9 cellular contexts compared by ENCODE assay signal in the genomic region with DNA sequence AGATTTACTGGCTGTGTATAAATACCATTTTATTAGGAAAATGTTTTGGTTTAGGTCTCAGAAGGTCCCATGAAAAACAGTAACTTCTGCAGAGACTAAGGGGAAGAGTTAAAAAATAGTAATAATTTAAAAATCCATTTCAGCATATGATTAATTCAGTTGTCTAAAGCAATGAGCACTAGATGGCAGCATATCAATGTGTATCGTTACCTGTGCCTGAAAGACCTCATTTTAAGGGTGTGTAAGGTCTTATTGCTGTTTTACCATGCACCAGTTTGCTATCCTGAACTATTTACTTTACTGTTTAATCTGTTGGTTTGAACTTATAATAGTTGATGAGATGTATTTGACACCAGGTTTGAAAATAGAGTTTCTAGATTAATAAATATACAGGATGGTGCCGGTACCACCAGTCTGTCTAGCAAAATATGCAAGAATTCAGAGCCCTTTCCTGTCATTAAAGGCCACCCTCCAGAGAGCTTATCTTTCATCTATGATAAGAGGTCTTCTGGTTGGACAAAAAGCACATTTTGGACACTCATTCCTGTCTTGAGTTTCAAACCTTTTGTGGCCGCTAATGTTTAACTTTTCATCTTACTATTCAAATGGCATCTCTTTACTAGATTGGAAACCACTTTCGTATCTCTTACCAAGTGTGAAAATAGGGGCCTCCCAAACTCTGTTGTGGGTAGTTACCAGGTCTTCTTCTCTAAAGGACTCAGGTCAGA. TPM values are rescaled to one million over a fixed set of nuclear protein-coding genes. Genes with fewer than 3 reads are reported as not detected.
DNase-seq lines count a peak whose midpoint lies in the region; ATAC-seq and TF ChIP-seq lines count a peak whose summit lies in the region.
"Had no signal": no experiment of that assay in that cellular context is flagged by ENCODE, and none has a peak within 500 bp of the region (broad histone marks: within the 10 kb centered on the region; RNA-seq: fewer than 3 reads in every experiment).

No MANE protein-coding gene starts in this region.

- H3K18ac ChIP-seq in mesendoderm (ENCODE audit: low read length) = no peak overlapping the region

- H3K23ac ChIP-seq in mesendoderm (ENCODE audit: low read length) = no peak overlapping the region

- H3K4me1 ChIP-seq in OCI-LY3 (ENCODE audit: low read length) (peaks cover 5% of the 10 kb centered on the region), mesendoderm (ENCODE audit: control insufficient read depth, low read depth, low read length) (peaks cover 5% of the 10 kb centered on the region)

- no peaks in the 10 kb centered on the region for H3K79me1 ChIP-seq in mesendoderm (ENCODE audit: low read length)

- no peaks in the 10 kb centered on the region for H3K79me2 ChIP-seq in OCI-LY3 (ENCODE audit: low read length)
- H3K79me2 ChIP-seq in mesendoderm (ENCODE audit: control insufficient read depth, insufficient read depth, low read length) = no peaks in the 10 kb centered on the region

- no peaks in the 10 kb centered on the region for H3K27me3 ChIP-seq in OCI-LY3 (ENCODE audit: low read depth, low read length)
- H3K27me3 ChIP-seq in mesendoderm (ENCODE audit: insufficient read depth, low read length, poor library complexity) = no peaks in the 10 kb centered on the region

- H3K27ac Mint-ChIP-seq in activated CD4-positive, alpha-beta memory T cell treated with anti-CD3 and anti-CD28 coated beads, Interleukin-2, amount 10 ng/mL, durations not matched to agents 7 days and 5 days = peak overlapping the region; percentile 12
- no peak overlapping the region for H3K27ac Mint-ChIP-seq in activated CD4-positive, alpha-beta memory T cell treated with anti-CD3 and anti-CD28 coated beads for 36 hours

- TF ChIP-seq CTCF in OCI-LY3 (IDR thresholded peaks at IDR 0.05; ENCODE audit: low read depth, low read length) (peak; percentile 68), choroid plexus epithelial cell (conservative IDR thresholded peaks at IDR 0.05; ENCODE audit: low read depth, low read length) (peak; percentile 68)

- H3K9ac ChIP-seq in OCI-LY3 (ENCODE audit: low read length) = 0 out of 2 replicates have a peak overlapping the region, but pooled peaks have one; percentile 4
- no peak overlapping the region for H3K9ac ChIP-seq in mesendoderm (ENCODE audit: low read length)

- no peak overlapping the region for H2AK5ac ChIP-seq in mesendoderm (ENCODE audit: low read length)

- peaks cover 7% of the 10 kb centered on the region for H3K4me1 Mint-ChIP-seq in activated CD4-positive, alpha-beta memory T cell treated with anti-CD3 and anti-CD28 coated beads, Interleukin-2, amount 10 ng/mL, durations not matched to agents 7 days and 5 days
- H3K4me1 Mint-ChIP-seq in activated CD4-positive, alpha-beta memory T cell treated with anti-CD3 and anti-CD28 coated beads for 36 hours (ENCODE audit: low read depth) = peaks cover 6% of the 10 kb centered on the region

- H3K36me3 ChIP-seq in OCI-LY3 (replicated peaks; ENCODE audit: low read depth, low read length) = no peaks in the 10 kb centered on the region
- no peaks in the 10 kb centered on the region for H3K36me3 ChIP-seq in mesendoderm (ENCODE audit: control insufficient read depth, insufficient read depth, low read length)

- H4K20me1 ChIP-seq in OCI-LY3 (ENCODE audit: insufficient read depth, low read length) = no peaks in the 10 kb centered on the region

- H2BK120ac ChIP-seq in mesendoderm (ENCODE audit: low read depth, low read length) = no peak overlapping the region

- intact Hi-C loops in activated CD4-positive, alpha-beta memory T cell treated with anti-CD3 and anti-CD28 coated beads for 36 hours (cut with micrococcal nuclease) = loop anchor here (1.0 to 2.0 kb wide), 4 partner anchors 31 to 810 kb away; no protein-coding TSS in a partner anchor

- no peaks in the 10 kb centered on the region for H3K36me3 Mint-ChIP-seq in activated CD4-positive, alpha-beta memory T cell treated with anti-CD3 and anti-CD28 coated beads, Interleukin-2, amount 10 ng/mL, durations not matched to agents 7 days and 5 days (ENCODE audit: low read depth)
- no peaks in the 10 kb centered on the region for H3K36me3 Mint-ChIP-seq in activated CD4-positive, alpha-beta memory T cell treated with anti-CD3 and anti-CD28 coated beads for 36 hours

- peaks cover 1% of the 10 kb centered on the region for H3K27me3 Mint-ChIP-seq in activated CD4-positive, alpha-beta memory T cell treated with anti-CD3 and anti-CD28 coated beads, Interleukin-2, amount 10 ng/mL, durations not matched to agents 7 days and 5 days
- peaks cover under 1% of the 10 kb centered on the region for H3K27me3 Mint-ChIP-seq in activated CD4-positive, alpha-beta memory T cell treated with anti-CD3 and anti-CD28 coated beads for 36 hours

- ATAC-seq in GM21515 (IDR thresholded peaks at IDR 0.05; ENCODE audit: unreplicated experiment) = peak; percentile 75
- peak; percentile 70 for ATAC-seq in HG03575 (IDR thresholded peaks at IDR 0.05; ENCODE audit: extremely low read depth, insufficient number of reproducible peaks, low FRiP score, unreplicated experiment)

- no peak overlapping the region for H2AFZ ChIP-seq in OCI-LY3 (ENCODE audit: low read depth, low read length)

- H3K4me3 Mint-ChIP-seq in activated CD4-positive, alpha-beta memory T cell treated with anti-CD3 and anti-CD28 coated beads, Interleukin-2, amount 10 ng/mL, durations not matched to agents 7 days and 5 days = no peak overlapping the region
- H3K4me3 Mint-ChIP-seq in activated CD4-positive, alpha-beta memory T cell treated with anti-CD3 and anti-CD28 coated beads for 36 hours = no peak overlapping the region

- H3K4me3 ChIP-seq in OCI-LY3 (ENCODE audit: low read length) = peak overlapping the region; percentile 27
- no peak overlapping the region for H3K4me3 ChIP-seq in choroid plexus epithelial cell (ENCODE audit: low read depth, low read length)
- no peak overlapping the region for H3K4me3 ChIP-seq in mesendoderm (ENCODE audit: low read length)

- CTCF ChIA-PET in activated CD4-positive, alpha-beta memory T cell treated with anti-CD3 and anti-CD28 coated beads, Interleukin-2, amount 10 ng/mL, durations not matched to agents 7 days and 5 days (lab: Charles Lee) = interaction anchor here (0.7 to 3.3 kb wide), 14 partner anchors 8 to 754 kb away, joined by 3 to 24 read pairs (median 4); partner anchors contain the start of genes AHI1, MTFR2 and PDE7B
- CTCF ChIA-PET in activated CD4-positive, alpha-beta memory T cell treated with anti-CD3 and anti-CD28 coated beads for 36 hours (lab: Charles Lee) = interaction anchor here (0.7 to 3.4 kb wide), 9 partner anchors 8 to 811 kb away, joined by 3 to 28 read pairs (median 6); no protein-coding TSS in a partner anchor

- H2BK15ac ChIP-seq in mesendoderm (replicated peaks; ENCODE audit: low read depth) = peak overlapping the region; percentile 92

- H3K9me3 ChIP-seq in OCI-LY3 (ENCODE audit: insufficient read depth, low read length) = no peaks in the 10 kb centered on the region

- H3K4ac ChIP-seq in mesendoderm (ENCODE audit: low read depth, low read length) = no peak overlapping the region

- no peak overlapping the region for H4K8ac ChIP-seq in mesendoderm (ENCODE audit: low read depth, low read length)

- H2BK5ac ChIP-seq in mesendoderm (ENCODE audit: low read length) = no peak overlapping the region

- no peak overlapping the region for H3K56ac ChIP-seq in mesendoderm (ENCODE audit: low read length)

- DNase-seq in activated CD4-positive, alpha-beta memory T cell treated with anti-CD3 and anti-CD28 coated beads, Interleukin-2, amount 10 ng/mL, durations not matched to agents 7 days and 5 days = no peak
- DNase-seq in activated CD4-positive, alpha-beta memory T cell treated with anti-CD3 and anti-CD28 coated beads for 36 hours = no peak
- DNase-seq in choroid plexus epithelial cell (ENCODE audit: low read depth) (peak; percentile 86), mesendoderm (peak; percentile 50)
- DNase-seq in effector CD8-positive, alpha-beta T cell (lab: John Stamatoyannopoulos, UW) = no peak

- POLR2A ChIA-PET in activated CD4-positive, alpha-beta memory T cell treated with anti-CD3 and anti-CD28 coated beads, Interleukin-2, amount 10 ng/mL, durations not matched to agents 7 days and 5 days (lab: Charles Lee) = no interaction called here
- POLR2A ChIA-PET in activated CD4-positive, alpha-beta memory T cell treated with anti-CD3 and anti-CD28 coated beads for 36 hours (lab: Charles Lee) = no interaction called here

- no peaks in the 10 kb centered on the region for H3K9me3 Mint-ChIP-seq in activated CD4-positive, alpha-beta memory T cell treated with anti-CD3 and anti-CD28 coated beads, Interleukin-2, amount 10 ng/mL, durations not matched to agents 7 days and 5 days
- no peaks in the 10 kb centered on the region for H3K9me3 Mint-ChIP-seq in activated CD4-positive, alpha-beta memory T cell treated with anti-CD3 and anti-CD28 coated beads for 36 hours

- H3K4me2 ChIP-seq in OCI-LY3 (ENCODE audit: low read length) (peak overlapping the region; percentile 46), mesendoderm (ENCODE audit: low read length) (no peak overlapping the region)

- no CpG with 5 or more reads among the region's 4 CpGs for WGBS in mesendoderm (ENCODE audit: extremely low coverage, insufficient coverage, low lambda C conversion rate)

- no peak overlapping the region for H4K5ac ChIP-seq in mesendoderm (ENCODE audit: low read length)

- H3K27ac ChIP-seq in OCI-LY3 (ENCODE audit: low read length) = 0 out of 2 replicates have a peak overlapping the region, but pooled peaks have one; percentile 1
- H3K27ac ChIP-seq in mesendoderm (ENCODE audit: low read depth, low read length) = peak overlapping the region; percentile 66
- H3K27ac ChIP-seq: epithelial cell of prostate had no signal

RNA-seq across cellular contexts. Expression of gene AHI1, which starts 8.9 kb away (rescaled TPM):
- total RNA-seq in activated CD4-positive, alpha-beta memory T cell treated with anti-CD3 and anti-CD28 coated beads, Interleukin-2, amount 10 ng/mL, durations not matched to agents 7 days and 5 days = 10 to 100 TPM; 18.5 to 21.5 TPM
- 10 to 100 TPM; 18.6 to 22.7 TPM for total RNA-seq in activated CD4-positive, alpha-beta memory T cell treated with anti-CD3 and anti-CD28 coated beads for 36 hours
- polyA plus RNA-seq in mesendoderm (2013, experiment 1 of 2) = 14.9 TPM
- polyA plus RNA-seq in mesendoderm (2013, experiment 2 of 2) = 13.0 TPM

Comparison
In these comparisons a context has a peak if more than half of its experiments do, and no peak if none do; other contexts are left out.
1. DNase-seq: peak in choroid plexus epithelial cell (single experiment) and mesendoderm (single experiment); none in activated CD4-positive, alpha-beta memory T cell treated with anti-CD3 and anti-CD28 coated beads, Interleukin-2, amount 10 ng/mL, durations not matched to agents 7 days and 5 days (single experiment), activated CD4-positive, alpha-beta memory T cell treated with anti-CD3 and anti-CD28 coated beads for 36 hours (single experiment) and effector CD8-positive, alpha-beta T cell (single experiment).